In genomic region chr11:105699203-105699602, GRCh38 we compare ENCODE assay signal across 18 cellular contexts.
"Had no signal": no experiment of that assay in that cellular context is flagged by ENCODE, and none has a peak within 500 bp of the region (broad histone marks: within the 10 kb centered on the region; RNA-seq: fewer than 3 reads in every experiment).

No MANE protein-coding gene starts in this region.

- H3K9me3 Mint-ChIP-seq: activated CD8-positive, alpha-beta T cell treated with anti-CD3 and anti-CD28 coated beads for 36 hours; activated T-cell treated with anti-CD3 and anti-CD28 coated beads, Interleukin-2, amount 50 U/mL, for 4 hours; endodermal cell had no signal

- H3K27me3 ChIP-seq: adrenal gland, cardiac muscle cell, dorsolateral prefrontal cortex, gastroesophageal sphincter, right lobe of liver, transverse colon had no signal

- H3K4me1 Mint-ChIP-seq: endodermal cell had no signal

- H3K27ac Mint-ChIP-seq: activated CD8-positive, alpha-beta T cell treated with anti-CD3 and anti-CD28 coated beads for 36 hours; endodermal cell had no signal

- H3K4me2 ChIP-seq: smooth muscle cell had no signal

- H3K27ac ChIP-seq: adrenal gland, cardiac muscle cell, dorsolateral prefrontal cortex, gastroesophageal sphincter, psoas muscle, right lobe of liver, transverse colon had no signal

- ATAC-seq: activated CD8-positive, alpha-beta T cell treated with anti-CD3 and anti-CD28 coated beads for 36 hours; activated T-cell treated with anti-CD3 and anti-CD28 coated beads, Interleukin-2, amount 50 U/mL, for 4 hours; gastroesophageal sphincter; psoas muscle; right lobe of liver had no signal

- H3K4me1 ChIP-seq: adrenal gland, gastroesophageal sphincter, psoas muscle, right lobe of liver, transverse colon had no signal

- H3K36me3 ChIP-seq: adrenal gland, cardiac muscle cell, gastroesophageal sphincter, right lobe of liver, transverse colon had no signal

- H3K4me3 Mint-ChIP-seq: activated CD8-positive, alpha-beta T cell treated with anti-CD3 and anti-CD28 coated beads for 36 hours; activated T-cell treated with anti-CD3 and anti-CD28 coated beads, Interleukin-2, amount 50 U/mL, for 4 hours; endodermal cell had no signal

- DNase-seq: activated CD4-positive, alpha-beta T cell treated with anti-CD3 and anti-CD28 coated beads for 48 hours; activated CD8-positive, alpha-beta T cell treated with anti-CD3 and anti-CD28 coated beads for 36 hours; activated effector memory CD4-positive, alpha-beta T cell treated with Interleukin-2 at 50 U/mL for 16 hours; activated naive CD4-positive, alpha-beta T cell treated with anti-CD3 and anti-CD28 coated beads, Interleukin-2, amount 50 U/mL, for 16 hours; activated T-cell treated with anti-CD3 and anti-CD28 coated beads, Interleukin-2, amount 50 U/mL, for 4 hours; adrenal gland; dorsolateral prefrontal cortex; endodermal cell; midbrain; psoas muscle; right lobe of liver; stimulated activated CD4-positive, alpha-beta T cell treated with anti-CD3 and anti-CD28 coated beads, Interleukin-4, amount 100 ng/mL, for 4 hours; stimulated activated CD8-positive, alpha-beta memory T cell treated with anti-CD3 and anti-CD28 coated beads, Interleukin-4, amount 100 ng/mL, for 48 hours; stimulated activated naive CD4-positive, alpha-beta T cell treated with Interleukin-2 at 50 U/mL for 16 hours; transverse colon had no signal

- H3K4me3 ChIP-seq: adrenal gland, cardiac muscle cell, dorsolateral prefrontal cortex, gastroesophageal sphincter, psoas muscle, right lobe of liver, smooth muscle cell, transverse colon had no signal
